In the genomic region with DNA sequence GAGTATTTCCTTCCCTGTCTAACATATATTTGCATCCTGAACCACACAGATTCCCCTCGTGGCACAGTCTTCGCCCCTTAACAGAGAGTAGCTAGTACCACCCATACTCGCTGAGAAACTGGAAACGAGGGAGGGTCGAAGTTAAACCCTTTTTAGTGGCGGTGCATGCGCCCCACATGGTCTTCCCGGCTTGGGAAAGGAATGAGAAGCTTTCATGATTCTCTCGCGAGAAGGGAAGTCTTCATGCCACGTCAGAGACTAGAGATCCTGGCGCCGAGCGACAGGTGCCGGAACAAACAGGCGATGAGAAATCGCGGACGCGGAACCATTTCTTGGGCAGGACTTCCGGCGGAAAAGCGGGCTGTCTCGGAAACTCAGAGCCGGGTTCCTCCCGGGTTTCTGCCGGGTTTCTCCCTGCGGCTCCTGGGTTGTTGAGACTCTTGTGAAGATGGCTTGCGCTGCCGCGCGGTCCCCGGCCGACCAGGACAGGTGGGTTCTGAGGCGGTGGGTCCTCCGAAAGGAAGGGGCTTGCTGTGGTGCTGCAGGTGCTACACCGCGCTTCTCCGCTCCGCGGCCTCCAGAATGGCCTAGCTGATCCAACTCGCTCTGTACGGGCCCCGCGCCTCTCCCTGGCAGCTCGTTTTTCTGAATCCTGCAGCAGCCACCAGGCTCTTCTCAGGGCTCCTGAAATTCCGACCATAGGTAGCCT, we compare ENCODE assay signal across 8 cellular contexts. TPM values are rescaled to one million over a fixed set of nuclear protein-coding genes. Genes with fewer than 3 reads are reported as not detected.
A peak's percentile ranks its signal among the peaks of the same experiment; 100 is the strongest.
DNase-seq lines count a peak whose midpoint lies in the region; ATAC-seq and TF ChIP-seq lines count a peak whose summit lies in the region.

A gene (plus strand): TSS at position 359 of the 709 bp plus-strand sequence. CDS start 90 bp downstream, at position 449.

- ATAC-seq in RWPE2 (ENCODE audit: low read depth), result peak; percentile 94
- peak; percentile 93 to 97 (median 96) for ATAC-seq in natural killer cell

- peaks cover 43% of the 10 kb centered on the region for H3K36me3 ChIP-seq in RWPE2 (ENCODE audit: low read depth)

- H3K27me3 ChIP-seq in RWPE2 (ENCODE audit: insufficient read depth, poor library complexity, severe bottlenecking), result no peaks in the 10 kb centered on the region

- H3K4me3 Mint-ChIP-seq in activated T-helper 2 cell treated with anti-CD3 and anti-CD28 coated beads, Interferon-gamma antibody, Interleukin-2, Interleukin-4, amounts not matched to agents 10 μg/mL and 5 μg/mL and 100 μg/mL, durations not matched to agents 14 hours and 24 hours and 36 hours (ENCODE audit: low read depth), result peak within 1 kb of the TSS; percentile 94
- peak within 1 kb of the TSS; percentile 96 for H3K4me3 Mint-ChIP-seq in natural killer cell

- H3K36me3 Mint-ChIP-seq in activated T-helper 2 cell treated with anti-CD3 and anti-CD28 coated beads, Interferon-gamma antibody, Interleukin-2, Interleukin-4, amounts not matched to agents 10 μg/mL and 5 μg/mL and 100 μg/mL, durations not matched to agents 14 hours and 24 hours and 36 hours (ENCODE audit: low read depth), result peaks cover 36% of the 10 kb centered on the region
- H3K36me3 Mint-ChIP-seq in natural killer cell, result no peaks in the 10 kb centered on the region

- peak within 1 kb of the TSS; percentile 97 for H3K27ac Mint-ChIP-seq in activated T-helper 2 cell treated with anti-CD3 and anti-CD28 coated beads, Interferon-gamma antibody, Interleukin-2, Interleukin-4, amounts not matched to agents 10 μg/mL and 5 μg/mL and 100 μg/mL, durations not matched to agents 14 hours and 24 hours and 36 hours
- H3K27ac Mint-ChIP-seq in natural killer cell, result peak within 1 kb of the TSS; percentile 95 to 96

- TF ChIP-seq CTCF in RWPE2 (IDR thresholded peaks at IDR 0.05; ENCODE audit: poor library complexity, severe bottlenecking) (no peak), natural killer cell (IDR thresholded peaks at IDR 0.05) (no peak)

- no peaks in the 10 kb centered on the region for H3K9me3 Mint-ChIP-seq in activated T-helper 2 cell treated with anti-CD3 and anti-CD28 coated beads, Interferon-gamma antibody, Interleukin-2, Interleukin-4, amounts not matched to agents 10 μg/mL and 5 μg/mL and 100 μg/mL, durations not matched to agents 14 hours and 24 hours and 36 hours
- no peaks in the 10 kb centered on the region for H3K9me3 Mint-ChIP-seq in natural killer cell

- H3K27me3 Mint-ChIP-seq in activated T-helper 2 cell treated with anti-CD3 and anti-CD28 coated beads, Interferon-gamma antibody, Interleukin-2, Interleukin-4, amounts not matched to agents 10 μg/mL and 5 μg/mL and 100 μg/mL, durations not matched to agents 14 hours and 24 hours and 36 hours (ENCODE audit: low read depth), result peaks cover 4% of the 10 kb centered on the region
- peaks cover 9 to 24% of the 10 kb centered on the region in 2 donors for H3K27me3 Mint-ChIP-seq in natural killer cell (ENCODE audit: low read depth in 2 of 2)

- no peaks in the 10 kb centered on the region for H3K9me3 ChIP-seq in RWPE2 (ENCODE audit: severe bottlenecking)

- H3K4me1 Mint-ChIP-seq in activated T-helper 2 cell treated with anti-CD3 and anti-CD28 coated beads, Interferon-gamma antibody, Interleukin-2, Interleukin-4, amounts not matched to agents 10 μg/mL and 5 μg/mL and 100 μg/mL, durations not matched to agents 14 hours and 24 hours and 36 hours (ENCODE audit: low read depth), result peaks cover 34% of the 10 kb centered on the region
- H3K4me1 Mint-ChIP-seq in natural killer cell, result peaks cover 24 to 35% of the 10 kb centered on the region in 2 donors

- peak within 1 kb of the TSS; percentile 51 for H3K27ac ChIP-seq in RWPE2 (ENCODE audit: poor library complexity, severe bottlenecking)

- H3K4me3 ChIP-seq in RWPE2 (ENCODE audit: severe bottlenecking), result peak within 1 kb of the TSS; percentile 92

- intact Hi-C loops in activated T-helper 2 cell treated with anti-CD3 and anti-CD28 coated beads, Interferon-gamma antibody, Interleukin-2, Interleukin-4, amounts not matched to agents 10 μg/mL and 5 μg/mL and 100 μg/mL, durations not matched to agents 14 hours and 24 hours and 36 hours (cut with micrococcal nuclease), result loop anchor here (1.0 to 5.0 kb wide), 5 partner anchors 18 to 154 kb away; a partner anchor contains a TSS
- intact Hi-C loops in natural killer cell (cut with micrococcal nuclease), result loop anchor here (1.0 to 5.0 kb wide), 3 partner anchors 61 to 154 kb away; a partner anchor contains a TSS

- DNase-seq in EL (peak; percentile 98), H4 (ENCODE audit: low spot score) (peak; percentile 98), LoVo (ENCODE audit: low spot score) (peak; percentile 99), RWPE2 (ENCODE audit: low spot score) (peak; percentile 96), fibroblast of peridontal ligament (ENCODE audit: extremely low read depth) (peak; percentile 98), natural killer cell (peak; percentile 87)
- DNase-seq in activated T-helper 2 cell treated with anti-CD3 and anti-CD28 coated beads, Interferon-gamma antibody, Interleukin-2, Interleukin-4, amounts not matched to agents 10 μg/mL and 5 μg/mL and 100 μg/mL, durations not matched to agents 14 hours and 24 hours and 36 hours (ENCODE audit: low spot score), result peak; percentile 89
- DNase-seq in stimulated activated naive CD4-positive, alpha-beta T cell treated with Interleukin-2 at 50 U/mL for 16 hours (lab: John Stamatoyannopoulos, UW), result peak; percentile 89

- peaks cover 15% of the 10 kb centered on the region for H3K4me1 ChIP-seq in RWPE2 (ENCODE audit: insufficient read depth, poor library complexity, severe bottlenecking)

RNA-seq across cellular contexts. Expression of the gene that starts here (rescaled TPM):
- 165 and 187 TPM in 2 replicates for total RNA-seq in H4 (2014; rRNA removed; shearing (Covaris generic))
- 63.0 and 66.3 TPM in 2 replicates for total RNA-seq in activated T-helper 2 cell treated with anti-CD3 and anti-CD28 coated beads, Interferon-gamma antibody, Interleukin-2, Interleukin-4, amounts not matched to agents 10 μg/mL and 5 μg/mL and 100 μg/mL, durations not matched to agents 14 hours and 24 hours and 36 hours
- total RNA-seq in natural killer cell, result 10 to 100 TPM; 52.8 to 58.5 (median 54.7) TPM

Comparison
In these comparisons a context has a peak if more than half of its experiments do, and no peak if none do; other contexts are left out.
1. Peak in every context shown above with its lines: DNase-seq, ATAC-seq, H3K4me3 ChIP-seq and H3K27ac ChIP-seq.